ENCODE assay signal across 1 cellular context in the genomic region with DNA sequence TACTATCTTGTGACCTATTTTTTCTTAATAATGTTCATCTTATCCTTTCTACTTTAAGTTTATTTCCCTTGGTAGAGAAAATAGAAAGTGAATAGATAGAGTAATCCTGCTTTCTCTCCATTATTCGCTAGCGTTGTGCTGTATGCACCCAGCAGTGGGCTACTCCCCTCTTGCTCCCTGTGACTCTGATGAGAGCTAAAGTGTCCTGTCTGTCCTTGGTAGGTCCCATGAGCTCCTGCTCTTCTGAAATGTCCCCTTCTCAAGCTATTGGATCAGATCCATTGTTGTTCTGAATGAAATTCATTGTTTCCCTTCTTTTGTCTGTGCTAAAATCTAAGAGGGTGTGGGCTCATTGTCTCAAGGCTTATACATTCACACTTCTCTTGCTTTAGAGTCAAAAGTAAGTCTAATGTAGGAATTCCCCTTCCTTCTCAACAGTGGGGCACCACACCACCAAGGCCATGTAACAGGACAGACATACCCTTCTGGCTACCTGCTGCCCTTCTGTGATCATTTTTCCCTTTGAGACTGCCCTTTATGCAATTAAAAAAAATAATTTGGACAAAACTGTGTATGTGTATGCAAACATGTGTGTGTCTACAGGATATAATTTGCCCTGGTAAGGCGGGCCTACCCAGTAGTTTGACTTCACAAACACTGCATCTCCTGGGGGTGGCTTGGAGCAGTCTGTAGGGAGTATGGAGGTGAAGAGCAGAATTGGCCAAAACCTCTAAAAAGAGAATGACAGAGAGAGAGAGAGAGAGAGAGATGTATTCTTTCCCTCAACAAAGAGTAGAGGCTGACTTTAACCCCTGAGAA.
A peak's percentile ranks its signal among the peaks of the same experiment; 100 is the strongest.
TF ChIP-seq lines count a peak whose summit lies in the region.

No MANE protein-coding gene starts in this region.

TF ChIP-seq in GM12878, 131 proteins besides CTCF, POLR2A, EP300 and RAD21 (continued from another document):
- TF ChIP-seq MLLT1 (IDR thresholded peaks at IDR 0.05) (peak; percentile 17; the same call in 1 of the 2 replicates), RELA (IDR thresholded peaks at IDR 0.05; ENCODE audit: borderline replicate concordance, partially characterized antibody) (no peak), ATF2 (IDR thresholded peaks at IDR 0.05; ENCODE audit: low read length) (0 out of 2 replicates have a peak, but pooled peaks have one; percentile 35), PKNOX1 (IDR thresholded peaks at IDR 0.05) (0 out of 2 replicates have a peak, but pooled peaks have one; percentile 17), GATAD2B (conservative IDR thresholded peaks at IDR 0.05; ENCODE audit: low read depth) (peak; percentile 19; the same call in 1 of the 2 replicates), TCF7 (IDR thresholded peaks at IDR 0.05; ENCODE audit: borderline replicate concordance) (peak; percentile 73; the same call in 1 of the 2 replicates)
- TF ChIP-seq, protein P1, sequence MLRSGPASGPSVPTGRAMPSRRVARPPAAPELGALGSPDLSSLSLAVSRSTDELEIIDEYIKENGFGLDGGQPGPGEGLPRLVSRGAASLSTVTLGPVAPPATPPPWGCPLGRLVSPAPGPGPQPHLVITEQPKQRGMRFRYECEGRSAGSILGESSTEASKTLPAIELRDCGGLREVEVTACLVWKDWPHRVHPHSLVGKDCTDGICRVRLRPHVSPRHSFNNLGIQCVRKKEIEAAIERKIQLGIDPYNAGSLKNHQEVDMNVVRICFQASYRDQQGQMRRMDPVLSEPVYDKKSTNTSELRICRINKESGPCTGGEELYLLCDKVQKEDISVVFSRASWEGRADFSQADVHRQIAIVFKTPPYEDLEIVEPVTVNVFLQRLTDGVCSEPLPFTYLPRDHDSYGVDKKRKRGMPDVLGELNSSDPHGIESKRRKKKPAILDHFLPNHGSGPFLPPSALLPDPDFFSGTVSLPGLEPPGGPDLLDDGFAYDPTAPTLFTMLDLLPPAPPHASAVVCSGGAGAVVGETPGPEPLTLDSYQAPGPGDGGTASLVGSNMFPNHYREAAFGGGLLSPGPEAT (IDR thresholded peaks at IDR 0.05; ENCODE audit: low read depth) = peak; percentile 79
